In the genomic region with DNA sequence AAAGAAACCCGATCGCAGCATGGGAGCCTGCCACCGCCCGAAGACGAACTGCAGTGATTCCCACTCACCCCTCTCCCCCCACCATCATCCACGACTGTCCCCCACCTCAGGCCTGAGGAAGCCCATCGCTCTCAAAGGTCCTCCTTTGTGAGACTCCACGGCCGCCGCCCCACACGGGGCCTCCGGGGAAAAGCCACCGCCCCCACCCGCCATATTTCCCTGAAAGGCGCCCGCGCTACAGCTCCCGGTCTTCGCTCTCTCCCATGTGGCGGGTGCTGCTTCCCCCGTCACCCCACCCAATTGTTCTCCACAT, we compare ENCODE assay signal across 8 cellular contexts. TPM values are rescaled to one million over a fixed set of nuclear protein-coding genes. Genes with fewer than 3 reads are reported as not detected.
DNase-seq lines count a peak whose midpoint lies in the region; ATAC-seq and TF ChIP-seq lines count a peak whose summit lies in the region.

No MANE protein-coding gene starts in this region.

- peak overlapping the region; percentile 96 for H3K27ac ChIP-seq in KMS-11

- H3K4me1 Mint-ChIP-seq in activated CD8-positive, alpha-beta memory T cell treated with anti-CD3 and anti-CD28 coated beads, Interleukin-2, amount 10 ng/mL, durations not matched to agents 7 days and 5 days: peaks cover 30% of the 10 kb centered on the region

- no peaks in the 10 kb centered on the region for H3K27me3 ChIP-seq in KMS-11 (ENCODE audit: insufficient read depth, low read depth)

- H4K20me1 ChIP-seq in KMS-11 (ENCODE audit: insufficient read depth): peaks cover 32% of the 10 kb centered on the region; the same call in 1 of the 2 replicates

- no peak for DNase-seq in activated CD8-positive, alpha-beta memory T cell treated with anti-CD3 and anti-CD28 coated beads, Interleukin-2, amount 10 ng/mL, durations not matched to agents 7 days and 5 days
- no peak for DNase-seq in activated CD8-positive, alpha-beta memory T cell treated with anti-CD3 and anti-CD28 coated beads, Interleukin-2, amount 50 U/mL, for 48 hours
- DNase-seq in astrocyte of the spinal cord (ENCODE audit: low read depth, low spot score) (no peak), iris pigment epithelial cell (ENCODE audit: low read depth) (peak; percentile 20)
- peak; percentile 38 for DNase-seq in stimulated activated CD8-positive, alpha-beta memory T cell treated with anti-CD3 and anti-CD28 coated beads, Interleukin-4, amount 100 ng/mL, for 24 hours (ENCODE audit: low read depth)

- peaks cover 31% of the 10 kb centered on the region for H3K4me1 ChIP-seq in KMS-11 (ENCODE audit: low read depth, poor library complexity, severe bottlenecking)

- no peak overlapping the region for H3K4me3 ChIP-seq in KMS-11 (IDR thresholded peaks at IDR 0.05; ENCODE audit: insufficient read depth, low read depth, low read length)
- peak overlapping the region; percentile 99 for H3K4me3 ChIP-seq in astrocyte of the spinal cord (ENCODE audit: low read depth, low read length)

- H3K4me3 Mint-ChIP-seq in activated CD8-positive, alpha-beta memory T cell treated with anti-CD3 and anti-CD28 coated beads, Interleukin-2, amount 10 ng/mL, durations not matched to agents 7 days and 5 days: peak overlapping the region; percentile 95

- peak overlapping the region; percentile 97 for H3K27ac Mint-ChIP-seq in activated CD8-positive, alpha-beta memory T cell treated with anti-CD3 and anti-CD28 coated beads, Interleukin-2, amount 10 ng/mL, durations not matched to agents 7 days and 5 days

- CTCF ChIA-PET in activated CD8-positive, alpha-beta memory T cell treated with anti-CD3 and anti-CD28 coated beads, Interleukin-2, amount 10 ng/mL, durations not matched to agents 7 days and 5 days (lab: Charles Lee): interaction anchor here (1.2 to 2.9 kb wide), 3 partner anchors 15 to 117 kb away, joined by 3 to 18 read pairs (median 4); a partner anchor contains a TSS

- H3K79me2 ChIP-seq in KMS-11 (ENCODE audit: insufficient read depth, low read depth): peaks cover 56% of the 10 kb centered on the region

- no peak for TF ChIP-seq CTCF in KMS-11 (conservative IDR thresholded peaks at IDR 0.05; ENCODE audit: low read depth, low read length)
- TF ChIP-seq CTCF in astrocyte of the spinal cord (IDR thresholded peaks at IDR 0.05; ENCODE audit: low read depth, low read length): no peak

- peak overlapping the region; percentile 98 for H3K9ac ChIP-seq in KMS-11

- no peaks in the 10 kb centered on the region for H3K27me3 Mint-ChIP-seq in activated CD8-positive, alpha-beta memory T cell treated with anti-CD3 and anti-CD28 coated beads, Interleukin-2, amount 10 ng/mL, durations not matched to agents 7 days and 5 days

- peak overlapping the region; percentile 95 for H3K4me2 ChIP-seq in KMS-11

- H3K36me3 ChIP-seq in KMS-11 (ENCODE audit: insufficient read depth): no peaks in the 10 kb centered on the region

- peak; percentile 34 for ATAC-seq in activated CD8-positive, alpha-beta memory T cell treated with anti-CD3 and anti-CD28 coated beads, Interleukin-2, amount 10 ng/mL, durations not matched to agents 7 days and 5 days
- no peak for ATAC-seq in HG03108 (IDR thresholded peaks at IDR 0.05; ENCODE audit: unreplicated experiment)
- ATAC-seq in HG02973 (IDR thresholded peaks at IDR 0.05; ENCODE audit: unreplicated experiment): no peak

- no peaks in the 10 kb centered on the region for H3K9me3 Mint-ChIP-seq in activated CD8-positive, alpha-beta memory T cell treated with anti-CD3 and anti-CD28 coated beads, Interleukin-2, amount 10 ng/mL, durations not matched to agents 7 days and 5 days (ENCODE audit: low read depth)

- peaks cover 29% of the 10 kb centered on the region for H3K36me3 Mint-ChIP-seq in activated CD8-positive, alpha-beta memory T cell treated with anti-CD3 and anti-CD28 coated beads, Interleukin-2, amount 10 ng/mL, durations not matched to agents 7 days and 5 days

- H2AFZ ChIP-seq in KMS-11 (ENCODE audit: low read depth): no peak overlapping the region

- in situ Hi-C loops in astrocyte of the spinal cord (cut with HindIII; ENCODE audit: low sequenced_read_pairs): no loop called here

RNA-seq across cellular contexts. Expression of a gene that starts 0.7 kb away (rescaled TPM):
- total RNA-seq in activated CD8-positive, alpha-beta memory T cell treated with anti-CD3 and anti-CD28 coated beads, Interleukin-2, amount 10 ng/mL, durations not matched to agents 7 days and 5 days: 100 to 1,000 TPM; 341 to 452 TPM

RNA-seq across cellular contexts. Expression of a gene that starts 56.7 kb away (rescaled TPM):
- total RNA-seq in activated CD8-positive, alpha-beta memory T cell treated with anti-CD3 and anti-CD28 coated beads, Interleukin-2, amount 10 ng/mL, durations not matched to agents 7 days and 5 days: 10 to 100 TPM; 18.3 to 20.7 TPM

Comparison
In these comparisons a context has a peak if more than half of its experiments do, and no peak if none do; other contexts are left out.
1. DNase-seq: peak in iris pigment epithelial cell (single experiment) and stimulated activated CD8-positive, alpha-beta memory T cell treated with anti-CD3 and anti-CD28 coated beads, Interleukin-4, amount 100 ng/mL, for 24 hours (single experiment); none in activated CD8-positive, alpha-beta memory T cell treated with anti-CD3 and anti-CD28 coated beads, Interleukin-2, amount 10 ng/mL, durations not matched to agents 7 days and 5 days (single experiment), activated CD8-positive, alpha-beta memory T cell treated with anti-CD3 and anti-CD28 coated beads, Interleukin-2, amount 50 U/mL, for 48 hours (single experiment) and astrocyte of the spinal cord (single experiment).